Comparison of ENCODE assay signal across 10 cellular contexts in the genomic region with DNA sequence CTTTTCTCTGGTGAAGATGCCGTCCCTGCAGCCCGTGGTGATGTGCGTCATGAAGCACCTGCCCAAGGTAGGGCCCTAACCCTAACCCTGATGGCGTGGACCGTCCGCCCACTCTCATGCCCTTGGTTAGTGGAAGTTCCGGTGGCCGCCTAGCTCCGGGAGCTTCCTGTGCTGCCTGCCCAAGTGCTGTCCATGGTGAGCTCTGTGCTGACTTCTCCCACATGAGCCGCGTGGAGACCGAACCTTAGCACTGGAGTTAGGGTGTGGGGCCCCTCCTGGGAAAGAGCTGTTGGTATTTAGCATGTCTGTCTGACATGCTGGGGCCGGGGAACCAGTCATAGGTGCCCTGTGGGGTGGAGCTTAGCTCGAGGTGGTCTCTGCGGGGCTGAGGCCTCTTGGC. TPM values are rescaled to one million over a fixed set of nuclear protein-coding genes. Genes with fewer than 3 reads are reported as not detected.
DNase-seq lines count a peak whose midpoint lies in the region; ATAC-seq lines count a peak whose summit lies in the region.
"Had no signal": no experiment of that assay in that cellular context is flagged by ENCODE, and none has a peak within 500 bp of the region (broad histone marks: within the 10 kb centered on the region; RNA-seq: fewer than 3 reads in every experiment).

No MANE protein-coding gene starts in this region.

- peaks cover 11% of the 10 kb centered on the region; the same call in 1 of the 2 replicates for H3K27me3 ChIP-seq in iPS-20b (ENCODE audit: insufficient read depth, low read length)

- no peak for ATAC-seq in stimulated activated naive B cell treated with anti-CD40 and anti-IgM and Interleukin-4, amounts not matched to agents 10 μg/mL and 1 μg/mL and 100 μg/mL, for 72 hours (replicated peaks)

- H3K4me3 ChIP-seq in iPS-20b (ENCODE audit: low read length): peak overlapping the region; percentile 93

- peak overlapping the region; percentile 91 for H3K4me3 Mint-ChIP-seq in T-helper 2 cell treated with Interferon-gamma antibody and Interleukin-4, amounts not matched to agents 5 μg/mL and 100 μg/mL, for 36 hours
- H3K4me3 Mint-ChIP-seq in activated CD4-positive, alpha-beta memory T cell treated with anti-CD3 and anti-CD28 coated beads, Interleukin-2, amount 10 ng/mL, durations not matched to agents 7 days and 5 days: peak overlapping the region; percentile 89
- peak overlapping the region; percentile 81 to 82 for H3K4me3 Mint-ChIP-seq in stimulated activated naive B cell treated with anti-CD40 and anti-IgM and Interleukin-4, amounts not matched to agents 10 μg/mL and 1 μg/mL and 100 μg/mL, for 72 hours

- peaks cover 4% of the 10 kb centered on the region for H3K4me1 Mint-ChIP-seq in T-helper 2 cell treated with Interferon-gamma antibody and Interleukin-4, amounts not matched to agents 5 μg/mL and 100 μg/mL, for 36 hours (ENCODE audit: low read depth)
- peaks cover 18% of the 10 kb centered on the region for H3K4me1 Mint-ChIP-seq in activated CD4-positive, alpha-beta memory T cell treated with anti-CD3 and anti-CD28 coated beads, Interleukin-2, amount 10 ng/mL, durations not matched to agents 7 days and 5 days
- peaks cover 18 to 28% of the 10 kb centered on the region in 2 donors for H3K4me1 Mint-ChIP-seq in stimulated activated naive B cell treated with anti-CD40 and anti-IgM and Interleukin-4, amounts not matched to agents 10 μg/mL and 1 μg/mL and 100 μg/mL, for 72 hours

- H3K4me1 ChIP-seq in iPS-20b (ENCODE audit: insufficient read depth, low read length): peaks cover 3% of the 10 kb centered on the region; the same call in 1 of the 2 replicates

- no peak overlapping the region for H3K27ac ChIP-seq in iPS-20b (ENCODE audit: low read length)

- no peaks in the 10 kb centered on the region for H3K27me3 Mint-ChIP-seq in T-helper 2 cell treated with Interferon-gamma antibody and Interleukin-4, amounts not matched to agents 5 μg/mL and 100 μg/mL, for 36 hours (ENCODE audit: low read depth)
- peaks cover 3% of the 10 kb centered on the region for H3K27me3 Mint-ChIP-seq in activated CD4-positive, alpha-beta memory T cell treated with anti-CD3 and anti-CD28 coated beads, Interleukin-2, amount 10 ng/mL, durations not matched to agents 7 days and 5 days
- no peaks in the 10 kb centered on the region for H3K27me3 Mint-ChIP-seq in stimulated activated naive B cell treated with anti-CD40 and anti-IgM and Interleukin-4, amounts not matched to agents 10 μg/mL and 1 μg/mL and 100 μg/mL, for 72 hours

- no peak overlapping the region for H3K27ac Mint-ChIP-seq in T-helper 2 cell treated with Interferon-gamma antibody and Interleukin-4, amounts not matched to agents 5 μg/mL and 100 μg/mL, for 36 hours
- H3K27ac Mint-ChIP-seq in activated CD4-positive, alpha-beta memory T cell treated with anti-CD3 and anti-CD28 coated beads, Interleukin-2, amount 10 ng/mL, durations not matched to agents 7 days and 5 days: no peak overlapping the region
- H3K27ac Mint-ChIP-seq in stimulated activated naive B cell treated with anti-CD40 and anti-IgM and Interleukin-4, amounts not matched to agents 10 μg/mL and 1 μg/mL and 100 μg/mL, for 72 hours: peak overlapping the region; percentile 42

- no peak for DNase-seq in T-helper 2 cell treated with Interferon-gamma antibody and Interleukin-4, amounts not matched to agents 5 μg/mL and 100 μg/mL, for 36 hours (ENCODE audit: low spot score)
- DNase-seq in T-helper 2 cell (no peak), DMS79 treated with DMSO at 0.1 percent for 48 hours (lab: John Stamatoyannopoulos, UW) (no peak)
- no peak for DNase-seq in activated CD4-positive, alpha-beta memory T cell treated with anti-CD3 and anti-CD28 coated beads, Interleukin-2, amount 10 ng/mL, durations not matched to agents 7 days and 5 days
- no peak for DNase-seq in stimulated activated naive B cell treated with anti-CD40 and anti-IgM and Interleukin-4, amounts not matched to agents 10 μg/mL and 1 μg/mL and 100 μg/mL, for 72 hours
- DNase-seq in stimulated activated CD4-positive, alpha-beta T cell treated with anti-CD3 and anti-CD28 coated beads, Interleukin-4, amount 100 ng/mL, for 24 hours: no peak
- DNase-seq in NK-92 treated with Interleukin-12 subunit alpha and Interleukin-12 subunit beta, amount 100 ng/mL, for 24 hours (lab: John Stamatoyannopoulos, UW): no peak
- DNase-seq: C1 segment of cervical spinal cord, NCI-H524 had no signal

- H3K9ac ChIP-seq in iPS-20b (ENCODE audit: low read depth, low read length): peak overlapping the region; percentile 89; the same call in 1 of the 2 replicates

- POLR2A ChIA-PET in activated CD4-positive, alpha-beta memory T cell treated with anti-CD3 and anti-CD28 coated beads, Interleukin-2, amount 10 ng/mL, durations not matched to agents 7 days and 5 days (lab: Charles Lee): interaction anchor here (0.7 to 12.2 kb wide), 10 partner anchors 9 to 222 kb away, joined by 3 to 251 read pairs (median 4); a partner anchor contains a TSS

- peaks cover 13% of the 10 kb centered on the region for H3K36me3 Mint-ChIP-seq in T-helper 2 cell treated with Interferon-gamma antibody and Interleukin-4, amounts not matched to agents 5 μg/mL and 100 μg/mL, for 36 hours (ENCODE audit: low read depth)
- peaks cover 23% of the 10 kb centered on the region for H3K36me3 Mint-ChIP-seq in activated CD4-positive, alpha-beta memory T cell treated with anti-CD3 and anti-CD28 coated beads, Interleukin-2, amount 10 ng/mL, durations not matched to agents 7 days and 5 days (ENCODE audit: low read depth)
- peaks cover under 1 to 8% of the 10 kb centered on the region in 2 donors for H3K36me3 Mint-ChIP-seq in stimulated activated naive B cell treated with anti-CD40 and anti-IgM and Interleukin-4, amounts not matched to agents 10 μg/mL and 1 μg/mL and 100 μg/mL, for 72 hours

- CTCF ChIA-PET in activated CD4-positive, alpha-beta memory T cell treated with anti-CD3 and anti-CD28 coated beads, Interleukin-2, amount 10 ng/mL, durations not matched to agents 7 days and 5 days (lab: Charles Lee): interaction anchor here (1.4 to 1.5 kb wide), 2 partner anchors 9 to 15 kb away, joined by 3 to 4 read pairs; a partner anchor contains a TSS

- no peaks in the 10 kb centered on the region for H3K9me3 Mint-ChIP-seq in T-helper 2 cell treated with Interferon-gamma antibody and Interleukin-4, amounts not matched to agents 5 μg/mL and 100 μg/mL, for 36 hours
- no peaks in the 10 kb centered on the region for H3K9me3 Mint-ChIP-seq in activated CD4-positive, alpha-beta memory T cell treated with anti-CD3 and anti-CD28 coated beads, Interleukin-2, amount 10 ng/mL, durations not matched to agents 7 days and 5 days
- no peaks in the 10 kb centered on the region for H3K9me3 Mint-ChIP-seq in stimulated activated naive B cell treated with anti-CD40 and anti-IgM and Interleukin-4, amounts not matched to agents 10 μg/mL and 1 μg/mL and 100 μg/mL, for 72 hours

- peaks cover 27% of the 10 kb centered on the region for H3K36me3 ChIP-seq in iPS-20b (ENCODE audit: insufficient read depth, low read depth, low read length)

- no peaks in the 10 kb centered on the region for H3K9me3 ChIP-seq in iPS-20b (ENCODE audit: insufficient read depth, low read depth, low read length)

RNA-seq across cellular contexts. Expression of a gene that starts 1.2 kb away (rescaled TPM):
- total RNA-seq in activated CD4-positive, alpha-beta memory T cell treated with anti-CD3 and anti-CD28 coated beads, Interleukin-2, amount 10 ng/mL, durations not matched to agents 7 days and 5 days: 10 to 100 TPM; 58.8 to 59.6 TPM

RNA-seq across cellular contexts. Expression of a gene that starts 5.3 kb away (rescaled TPM):
- total RNA-seq in activated CD4-positive, alpha-beta memory T cell treated with anti-CD3 and anti-CD28 coated beads, Interleukin-2, amount 10 ng/mL, durations not matched to agents 7 days and 5 days: not detected

RNA-seq across cellular contexts. Expression of a gene that starts 15.3 kb away (rescaled TPM):
- total RNA-seq in activated CD4-positive, alpha-beta memory T cell treated with anti-CD3 and anti-CD28 coated beads, Interleukin-2, amount 10 ng/mL, durations not matched to agents 7 days and 5 days: 100 to 1,000 TPM; 314 to 319 TPM

RNA-seq across cellular contexts. Expression of a gene that starts 21.2 kb away (rescaled TPM):
- 10 to 100 TPM; 22.4 to 23.2 TPM for total RNA-seq in activated CD4-positive, alpha-beta memory T cell treated with anti-CD3 and anti-CD28 coated beads, Interleukin-2, amount 10 ng/mL, durations not matched to agents 7 days and 5 days

RNA-seq across cellular contexts. Expression of a gene that starts 25.7 kb away (rescaled TPM):
- total RNA-seq in activated CD4-positive, alpha-beta memory T cell treated with anti-CD3 and anti-CD28 coated beads, Interleukin-2, amount 10 ng/mL, durations not matched to agents 7 days and 5 days: not detected
